Comparison of ENCODE assay signal across 8 cellular contexts in genomic region chr5:160118349-160119141, GRCh38. TPM values are rescaled to one million over a fixed set of nuclear protein-coding genes. Genes with fewer than 3 reads are reported as not detected.
DNase-seq lines count a peak whose midpoint lies in the region; ATAC-seq and TF ChIP-seq lines count a peak whose summit lies in the region.

No MANE protein-coding gene starts in this region.

- peaks cover 14% of the 10 kb centered on the region for H3K36me3 Mint-ChIP-seq in activated naive CD8-positive, alpha-beta T cell treated with anti-CD3 and anti-CD28 coated beads for 36 hours

- peaks cover 12% of the 10 kb centered on the region for H3K4me1 Mint-ChIP-seq in activated naive CD8-positive, alpha-beta T cell treated with anti-CD3 and anti-CD28 coated beads for 36 hours

- H3K9me3 ChIP-seq in SJCRH30 (replicated peaks) (no peaks in the 10 kb centered on the region), left ventricle myocardium inferior (replicated peaks) (no peaks in the 10 kb centered on the region)

- DNase-seq in AG09309 (ENCODE audit: low read depth) (no peak), SJCRH30 (peak in 1 of 2 experiments; percentile 22), left ventricle myocardium inferior (peak; percentile 52), mesenteric fat pad (ENCODE audit: low spot score) (no peak)
- DNase-seq in activated naive CD8-positive, alpha-beta T cell treated with anti-CD3 and anti-CD28 coated beads for 36 hours, result peak; percentile 58

- H3K4me3 Mint-ChIP-seq in activated naive CD8-positive, alpha-beta T cell treated with anti-CD3 and anti-CD28 coated beads for 36 hours, result peak overlapping the region; percentile 87

- H3K27me3 ChIP-seq in SJCRH30 (no peaks in the 10 kb centered on the region), left ventricle myocardium inferior (ENCODE audit: low read depth) (no peaks in the 10 kb centered on the region), rectal smooth muscle tissue (ENCODE audit: control insufficient read depth, insufficient read depth, low read length) (no peaks in the 10 kb centered on the region)

- H3K4me3 ChIP-seq in AG09309 (ENCODE audit: control insufficient read depth, low read depth, low read length) (peak overlapping the region; percentile 87), SJCRH30 (peak overlapping the region; percentile 91), left ventricle myocardium inferior (peak overlapping the region; percentile 78), rectal smooth muscle tissue (ENCODE audit: low read length) (peak overlapping the region; percentile 73)

- intact Hi-C loops in left ventricle myocardium inferior (cut with micrococcal nuclease), result no loop called here

- H3K36me3 ChIP-seq in SJCRH30 (peaks cover 23% of the 10 kb centered on the region), left ventricle myocardium inferior (peaks cover 25% of the 10 kb centered on the region), rectal smooth muscle tissue (ENCODE audit: control insufficient read depth, insufficient read depth, low read length) (no peaks in the 10 kb centered on the region)

- H3K27me3 Mint-ChIP-seq in activated naive CD8-positive, alpha-beta T cell treated with anti-CD3 and anti-CD28 coated beads for 36 hours, result peaks cover 3% of the 10 kb centered on the region

- peak overlapping the region; percentile 71 for H3K27ac Mint-ChIP-seq in activated naive CD8-positive, alpha-beta T cell treated with anti-CD3 and anti-CD28 coated beads for 36 hours

- no peaks in the 10 kb centered on the region for H3K9me3 Mint-ChIP-seq in activated naive CD8-positive, alpha-beta T cell treated with anti-CD3 and anti-CD28 coated beads for 36 hours

- peak; percentile 7 for ATAC-seq in GM19043 (IDR thresholded peaks at IDR 0.05; ENCODE audit: low read depth, unreplicated experiment)
- ATAC-seq in HG03280 (IDR thresholded peaks at IDR 0.05; ENCODE audit: unreplicated experiment), result peak; percentile 24

- H3K9ac ChIP-seq in rectal smooth muscle tissue (ENCODE audit: low read length), result peak overlapping the region; percentile 75

- peaks cover 4% of the 10 kb centered on the region; the same call in 1 of the 2 replicates for H3K4me1 ChIP-seq in SJCRH30
- H3K4me1 ChIP-seq in left ventricle myocardium inferior, result peaks cover 30% of the 10 kb centered on the region
- peaks cover 3% of the 10 kb centered on the region for H3K4me1 ChIP-seq in rectal smooth muscle tissue (ENCODE audit: control insufficient read depth, insufficient read depth, low read length)

- TF ChIP-seq CTCF in AG09309 (IDR thresholded peaks at IDR 0.05; ENCODE audit: control insufficient read depth, insufficient read depth, low read depth, low read length, missing control alignments) (no peak), left ventricle myocardium inferior (IDR thresholded peaks at IDR 0.05; ENCODE audit: borderline replicate concordance) (no peak)

- H3K27ac ChIP-seq in SJCRH30, result peak overlapping the region; percentile 79
- peak overlapping the region; percentile 93 for H3K27ac ChIP-seq in left ventricle myocardium inferior (replicated peaks)
- H3K27ac ChIP-seq in rectal smooth muscle tissue (ENCODE audit: low read depth, low read length), result peak overlapping the region; percentile 88

RNA-seq across cellular contexts. Expression of gene PWWP2A, which starts 0.7 kb away (rescaled TPM):
- total RNA-seq in SJCRH30 (2014; rRNA removed; shearing (Covaris generic)), result 23.6 and 27.3 TPM in 2 replicates
- 10 to 100 TPM; 17.1 to 17.8 TPM for total RNA-seq in activated naive CD8-positive, alpha-beta T cell treated with anti-CD3 and anti-CD28 coated beads for 36 hours
- 9.9 TPM for total RNA-seq in left ventricle myocardium inferior
- 20.0 TPM for total RNA-seq in mesenteric fat pad

Comparison
In these comparisons a context has a peak if more than half of its experiments do, and no peak if none do; other contexts are left out.
1. DNase-seq: peak in activated naive CD8-positive, alpha-beta T cell treated with anti-CD3 and anti-CD28 coated beads for 36 hours (single experiment) and left ventricle myocardium inferior (single experiment); none in AG09309 (single experiment) and mesenteric fat pad (single experiment).
2. Peak in every context shown above with its lines, with median percentiles within 50 percentile points of each other: H3K4me3 ChIP-seq and H3K27ac ChIP-seq.